Comparison of ENCODE assay signal across 20 cellular contexts in genomic region chr12:76399040-76399439, GRCh38.
"Had no signal": no experiment of that assay in that cellular context is flagged by ENCODE, and none has a peak within 500 bp of the region (broad histone marks: within the 10 kb centered on the region; RNA-seq: fewer than 3 reads in every experiment).

No MANE protein-coding gene starts in this region.

- H3K4me2 ChIP-seq: KMS-11 had no signal

- H3K9ac ChIP-seq: KMS-11 had no signal

- H3K4me3 ChIP-seq: K562 had no signal

- H3K27ac ChIP-seq: HL-60, KMS-11, RWPE1 had no signal

- ATAC-seq: K562, SK-N-SH treated with all-trans-retinoic acid at 6 μM for 48 hours had no signal

- DNase-seq: MV-4-11, NCI-H1048, NCI-H1105, NCI-H1417, NCI-H1436 treated with DMSO at 0.1 percent for 48 hours, NCI-H1694, NCI-H187 treated with DMSO at 0.1 percent for 48 hours, NCI-H2029 treated with DMSO at 0.1 percent for 48 hours, NCI-H2227 treated with DMSO at 0.1 percent for 48 hours, NCI-H446, NCI-H510A, NCI-H524 treated with DMSO at 0.1 percent for 48 hours, NCI-H69, NCI-H774, SHP77 had no signal
